ENCODE assay signal across 8 cellular contexts in genomic region chr1:168408531-168409242, GRCh38.
DNase-seq lines count a peak whose midpoint lies in the region; ATAC-seq and TF ChIP-seq lines count a peak whose summit lies in the region.

No MANE protein-coding gene starts in this region.

- dilution Hi-C loops in IMR-90 (cut with HindIII; ENCODE audit: low sequenced_read_pairs, unreplicated experiment): no loop called here

- TF ChIP-seq EP300 in ovary (IDR thresholded peaks at IDR 0.05): no peak

- H3K18ac ChIP-seq in IMR-90 (ENCODE audit: low read depth, low read length) (no peak overlapping the region), mesendoderm (ENCODE audit: low read length) (no peak overlapping the region)

- ATAC-seq in GM18519 (IDR thresholded peaks at IDR 0.05; ENCODE audit: low FRiP score, unreplicated experiment) (peak; percentile 73), IMR-90 (ENCODE audit: low read depth) (no peak), GM19395 (IDR thresholded peaks at IDR 0.05; ENCODE audit: unreplicated experiment) (no peak)

- no peak overlapping the region for H3K14ac ChIP-seq in IMR-90 (replicated peaks; ENCODE audit: low read depth, low read length)

- no peak overlapping the region for H4K91ac ChIP-seq in IMR-90 (ENCODE audit: insufficient read depth, low read depth, low read length)

- H3K9ac ChIP-seq in IMR-90 (ENCODE audit: low read depth, low read length) (no peak overlapping the region), mesendoderm (ENCODE audit: low read length) (no peak overlapping the region)

- H3K79me2 ChIP-seq in mesendoderm (ENCODE audit: control insufficient read depth, insufficient read depth, low read length): no peaks in the 10 kb centered on the region

- no peaks in the 10 kb centered on the region for H3K9me3 ChIP-seq in IMR-90 (ENCODE audit: control insufficient read depth, insufficient read depth, low read length)
- H3K9me3 ChIP-seq in ovary: no peaks in the 10 kb centered on the region

- no peak for TF ChIP-seq POLR2A in IMR-90 (IDR thresholded peaks at IDR 0.05; ENCODE audit: low read depth, low read length)
- TF ChIP-seq POLR2A in ovary (IDR thresholded peaks at IDR 0.05): no peak

- H3K4ac ChIP-seq in IMR-90 (ENCODE audit: low read depth, low read length): no peak overlapping the region
- H3K4ac ChIP-seq in mesendoderm (ENCODE audit: low read depth, low read length): no peak overlapping the region

- no peak overlapping the region for H3K4me3 ChIP-seq in IMR-90 (ENCODE audit: insufficient read depth, low read depth, low read length)
- no peak overlapping the region for H3K4me3 ChIP-seq in mesendoderm (ENCODE audit: low read length)
- no peak overlapping the region for H3K4me3 ChIP-seq in H7 (ENCODE audit: insufficient read depth, low read depth, low read length)
- no peak overlapping the region for H3K4me3 ChIP-seq in ovary

- H3K27ac ChIP-seq in IMR-90 (ENCODE audit: insufficient read depth, low read length) (no peak overlapping the region), mesendoderm (ENCODE audit: low read depth, low read length) (no peak overlapping the region), ovary (no peak overlapping the region)

- POLR2A ChIA-PET in IMR-90 (lab: Charles Lee; ENCODE audit: unreplicated experiment): no interaction called here

- WGBS in IMR-90 (ENCODE audit: extremely low coverage in 2 of 2, insufficient read length in 1 of 2), 2 experiments: no CpG with 5 or more reads among the region's 6 CpGs
- WGBS in mesendoderm (ENCODE audit: extremely low coverage, insufficient coverage, low lambda C conversion rate): no CpG with 5 or more reads among the region's 6 CpGs
- WGBS in ovary, 3 donors: 53 to 65% (median 60%) methylated on average over 6 of the region's 6 CpGs

- no peak overlapping the region for H2AK9ac ChIP-seq in IMR-90 (replicated peaks; ENCODE audit: low read depth, low read length, poor library complexity)

- TF ChIP-seq CTCF in IMR-90 (conservative IDR thresholded peaks at IDR 0.05; ENCODE audit: low read depth, low read length): no peak
- TF ChIP-seq CTCF in ovary (IDR thresholded peaks at IDR 0.05): no peak

- no peak overlapping the region for H2BK20ac ChIP-seq in IMR-90 (ENCODE audit: low read depth, low read length)

- no peaks in the 10 kb centered on the region for H3K9me1 ChIP-seq in IMR-90 (ENCODE audit: insufficient read depth, low read length)

- DNase-seq in IMR-90 (peak; percentile 22), activated T-cell treated with anti-CD3 and anti-CD28 coated beads for 48 hours (ENCODE audit: low read depth) (peak; percentile 53), mesendoderm (peak; percentile 84), H7 (no peak), ovary (no peak), putamen (ENCODE audit: low spot score) (no peak)

- H3K4me2 ChIP-seq in IMR-90 (ENCODE audit: low read depth, low read length) (no peak overlapping the region), mesendoderm (ENCODE audit: low read length) (no peak overlapping the region)

- TF ChIP-seq RAD21 in IMR-90 (IDR thresholded peaks at IDR 0.05; ENCODE audit: low read length): no peak

- BruUV-seq in IMR-90 (replicated peaks; lab: Mats Ljungman, UMichigan): no TSS peak

- no peaks in the 10 kb centered on the region for H4K20me1 ChIP-seq in IMR-90 (ENCODE audit: insufficient read depth, low read length)

- H2AFZ ChIP-seq in IMR-90 (replicated peaks; ENCODE audit: low read length, poor library complexity): no peak overlapping the region

- intact Hi-C loops in IMR-90 (cut with micrococcal nuclease) (no loop called here), ovary (cut with DNase I) (no loop called here)

- H4K5ac ChIP-seq in IMR-90 (ENCODE audit: low read depth, low read length) (no peak overlapping the region), mesendoderm (ENCODE audit: low read length) (no peak overlapping the region)

- H2BK15ac ChIP-seq in IMR-90 (ENCODE audit: low read depth, low read length) (no peak overlapping the region), mesendoderm (replicated peaks; ENCODE audit: low read depth) (no peak overlapping the region)

- H3K4me1 ChIP-seq in IMR-90 (ENCODE audit: control insufficient read depth, insufficient read depth, low read length) (no peaks in the 10 kb centered on the region), mesendoderm (ENCODE audit: control insufficient read depth, low read depth, low read length) (no peaks in the 10 kb centered on the region), ovary (ENCODE audit: insufficient read depth) (no peaks in the 10 kb centered on the region)

- H3K79me1 ChIP-seq in IMR-90 (ENCODE audit: low read depth in 1 of 2, low read length in 2 of 2) (no peaks in the 10 kb centered on the region), mesendoderm (ENCODE audit: low read length) (no peaks in the 10 kb centered on the region)

- H2BK5ac ChIP-seq in IMR-90 (ENCODE audit: low read depth, low read length, poor library complexity, severe bottlenecking) (no peak overlapping the region), mesendoderm (ENCODE audit: low read length) (no peak overlapping the region)

- no peak overlapping the region for H4K8ac ChIP-seq in IMR-90 (ENCODE audit: low read depth in 2 of 2, low read length in 2 of 2)
- H4K8ac ChIP-seq in mesendoderm (ENCODE audit: low read depth, low read length): no peak overlapping the region

- H2AK5ac ChIP-seq in IMR-90 (ENCODE audit: low read depth, low read length) (no peak overlapping the region), mesendoderm (ENCODE audit: low read length) (no peak overlapping the region)

- H3K23ac ChIP-seq in IMR-90 (ENCODE audit: low read depth, low read length) (no peak overlapping the region), mesendoderm (ENCODE audit: low read length) (no peak overlapping the region)

- no peaks in the 10 kb centered on the region for H3K27me3 ChIP-seq in IMR-90 (ENCODE audit: control insufficient read depth, insufficient read depth, low read length)
- H3K27me3 ChIP-seq in mesendoderm (ENCODE audit: insufficient read depth, low read length, poor library complexity): no peaks in the 10 kb centered on the region
- H3K27me3 ChIP-seq in H7 (ENCODE audit: control insufficient read depth, insufficient read depth, low read length): no peaks in the 10 kb centered on the region
- H3K27me3 ChIP-seq in ovary: no peaks in the 10 kb centered on the region

- in situ Hi-C loops in IMR-90 (cut with MboI; ENCODE audit: low sequenced_read_pairs): no loop called here

- no peaks in the 10 kb centered on the region for H3K36me3 ChIP-seq in IMR-90 (ENCODE audit: control insufficient read depth, insufficient read depth, low read length)
- H3K36me3 ChIP-seq in mesendoderm (ENCODE audit: control insufficient read depth, insufficient read depth, low read length): no peaks in the 10 kb centered on the region
- H3K36me3 ChIP-seq in H7 (replicated peaks; ENCODE audit: control insufficient read depth, insufficient read depth, low read length): no peaks in the 10 kb centered on the region
- H3K36me3 ChIP-seq in ovary: no peaks in the 10 kb centered on the region

- CTCF ChIA-PET in IMR-90 (lab: Yijun Ruan, JAX): no interaction called here

- H3K56ac ChIP-seq in IMR-90 (ENCODE audit: extremely low read depth, insufficient read depth, low read length) (no peak overlapping the region), mesendoderm (ENCODE audit: low read length) (no peak overlapping the region)

- H2BK120ac ChIP-seq in IMR-90 (ENCODE audit: low read depth, low read length): no peak overlapping the region
- H2BK120ac ChIP-seq in mesendoderm (ENCODE audit: low read depth, low read length): no peak overlapping the region

TF ChIP-seq in IMR-90, 13 proteins besides CTCF, POLR2A, EP300 and RAD21:
- peak; percentile 52; the same call in 1 of the 2 replicates for TF ChIP-seq FOS (IDR thresholded peaks at IDR 0.05; ENCODE audit: low read depth, low read length)
- no peak for TF ChIP-seq MXI1 (IDR thresholded peaks at IDR 0.05; ENCODE audit: borderline replicate concordance, low read depth, low read length)
- no peak for TF ChIP-seq SMC3 (IDR thresholded peaks at IDR 0.05; ENCODE audit: low read depth, low read length)
- TF ChIP-seq CEBPB (IDR thresholded peaks at IDR 0.05; ENCODE audit: low read depth, low read length): no peak
- no peak for TF ChIP-seq RFX5 (IDR thresholded peaks at IDR 0.05; ENCODE audit: low read depth, low read length)
- no peak for TF ChIP-seq USF2 (IDR thresholded peaks at IDR 0.05; ENCODE audit: low read depth, low read length)
- TF ChIP-seq BHLHE40 (IDR thresholded peaks at IDR 0.05; ENCODE audit: low read depth, low read length): no peak

Comparison
In these comparisons a context has a peak if more than half of its experiments do, and no peak if none do; other contexts are left out.
1. DNase-seq: peak in IMR-90 (single experiment), activated T-cell treated with anti-CD3 and anti-CD28 coated beads for 48 hours (single experiment) and mesendoderm (single experiment); none in H7 (single experiment), ovary (0 of 5) and putamen (single experiment).